Comparison of ENCODE assay signal across 14 cellular contexts in genomic region chr15:69403611-69404010, GRCh38. TPM values are rescaled to one million over a fixed set of nuclear protein-coding genes. Genes with fewer than 3 reads are reported as not detected.
DNase-seq lines count a peak whose midpoint lies in the region; ATAC-seq and TF ChIP-seq lines count a peak whose summit lies in the region.
"Had no signal": no experiment of that assay in that cellular context is flagged by ENCODE, and none has a peak within 500 bp of the region (broad histone marks: within the 10 kb centered on the region; RNA-seq: fewer than 3 reads in every experiment).

No MANE protein-coding gene starts in this region.

- TF ChIP-seq POLR2A in esophagus squamous epithelium (IDR thresholded peaks at IDR 0.05), result no peak

- peak; percentile 72 for DNase-seq in AG04450 (ENCODE audit: low read depth, low spot score)
- DNase-seq in HS-5 (ENCODE audit: low read depth), result peak; percentile 76
- peak; percentile 62 for DNase-seq in astrocyte of the hippocampus (ENCODE audit: low read depth, low spot score)
- DNase-seq in iris pigment epithelial cell (ENCODE audit: low read depth), result peak; percentile 93
- DNase-seq in esophagus squamous epithelium (lab: John Stamatoyannopoulos, UW), result no peak
- no peak for DNase-seq in NCI-H146 treated with DMSO at 0.1 percent for 48 hours (lab: John Stamatoyannopoulos, UW; ENCODE audit: unreplicated experiment)
- DNase-seq: activated CD4-positive, alpha-beta T cell treated with anti-CD3 and anti-CD28 coated beads, Interleukin-2, amount 50 U/mL, for 4 hours; activated effector memory CD4-positive, alpha-beta T cell treated with anti-CD3 and anti-CD28 coated beads, Interleukin-2, amount 50 U/mL, for 16 hours; C1 segment of cervical spinal cord; NCI-H1694; T-helper 17 cell had no signal

- H3K27ac ChIP-seq in AG04450 (ENCODE audit: low read depth, low read length) (no peak overlapping the region), esophagus squamous epithelium (no peak overlapping the region)
- H3K27ac ChIP-seq: neural progenitor cell had no signal

- no peaks in the 10 kb centered on the region for H3K4me1 ChIP-seq in esophagus squamous epithelium
- H3K4me1 ChIP-seq: neural progenitor cell had no signal

- no peaks in the 10 kb centered on the region for H3K9me3 ChIP-seq in AG04450 (ENCODE audit: control insufficient read depth, insufficient read depth, low read length)
- H3K9me3 ChIP-seq in esophagus squamous epithelium, result no peaks in the 10 kb centered on the region

- intact Hi-C loops in esophagus squamous epithelium (cut with DNase I), result no loop called here

- H3K27me3 ChIP-seq in AG04450 (ENCODE audit: control insufficient read depth, insufficient read depth, low read length) (no peaks in the 10 kb centered on the region), esophagus squamous epithelium (no peaks in the 10 kb centered on the region)
- H3K27me3 ChIP-seq: neural progenitor cell had no signal

- H3K36me3 ChIP-seq in esophagus squamous epithelium, result peaks cover 0 to 27% (median 0%) of the 10 kb centered on the region in 3 donors
- H3K36me3 ChIP-seq: neural progenitor cell had no signal

- CTCF ChIA-PET in AG04450 (lab: Charles Lee), result interaction anchor here (2.1 kb wide), 1 partner anchor 9 kb away, joined by 11 read pairs; no protein-coding TSS in a partner anchor

- no peak for ATAC-seq in HG03108 (IDR thresholded peaks at IDR 0.05; ENCODE audit: unreplicated experiment)
- ATAC-seq in GM21423 (IDR thresholded peaks at IDR 0.05; ENCODE audit: unreplicated experiment), result no peak
- ATAC-seq: T-helper 17 cell had no signal

- TF ChIP-seq CTCF in AG04450 (IDR thresholded peaks at IDR 0.05; ENCODE audit: low read depth, low read length) (no peak), esophagus squamous epithelium (IDR thresholded peaks at IDR 0.05) (no peak)

- 38 to 51% methylated on average over 3 of the region's 3 CpGs for WGBS in esophagus squamous epithelium, 2 donors

- POLR2A ChIA-PET in AG04450 (lab: Yijun Ruan, JAX), result interaction anchor here (0.6 to 1.6 kb wide), 10 partner anchors 11 to 248 kb away, joined by 3 to 16 read pairs (median 3); partner anchors contain the start of genes GLCE, KIF23 and RPLP1

- H3K4me3 ChIP-seq in AG04450 (ENCODE audit: low read depth, low read length) (no peak overlapping the region), esophagus squamous epithelium (no peak overlapping the region)
- H3K4me3 ChIP-seq: neural progenitor cell had no signal

RNA-seq across cellular contexts. Expression of gene KIF23, which starts 10.5 kb away (rescaled TPM):
- polyA plus RNA-seq in AG04450 (2011; rRNA removed), result 14.6 and 20.0 TPM in 2 replicates
- 17.5 and 18.2 TPM in 2 replicates for polyA minus RNA-seq in AG04450 (2011; rRNA and poly(A)+ RNA removed)
- 10 to 100 TPM; 13.5 to 33.2 (median 13.9) TPM for total RNA-seq in esophagus squamous epithelium

RNA-seq across cellular contexts. Expression of gene RPLP1, which starts 49.0 kb away (rescaled TPM):
- polyA plus RNA-seq in AG04450 (2011; rRNA removed), result 722 and 1,256 TPM in 2 replicates
- 229 and 299 TPM in 2 replicates for polyA minus RNA-seq in AG04450 (2011; rRNA and poly(A)+ RNA removed)
- total RNA-seq in esophagus squamous epithelium, result 1,000 to 10,000 TPM in 1 of 4 donors, 100 to 1,000 TPM in 3; 358 to 1,172 (median 586) TPM

Comparison
In these comparisons a context has a peak if more than half of its experiments do, and no peak if none do; other contexts are left out.
1. DNase-seq: peak in AG04450 (single experiment), HS-5 (single experiment), astrocyte of the hippocampus (single experiment) and iris pigment epithelial cell (single experiment); none in esophagus squamous epithelium (single experiment) and NCI-H146 treated with DMSO at 0.1 percent for 48 hours (single experiment).